Comparison of ENCODE assay signal across 7 cellular contexts in the genomic region with DNA sequence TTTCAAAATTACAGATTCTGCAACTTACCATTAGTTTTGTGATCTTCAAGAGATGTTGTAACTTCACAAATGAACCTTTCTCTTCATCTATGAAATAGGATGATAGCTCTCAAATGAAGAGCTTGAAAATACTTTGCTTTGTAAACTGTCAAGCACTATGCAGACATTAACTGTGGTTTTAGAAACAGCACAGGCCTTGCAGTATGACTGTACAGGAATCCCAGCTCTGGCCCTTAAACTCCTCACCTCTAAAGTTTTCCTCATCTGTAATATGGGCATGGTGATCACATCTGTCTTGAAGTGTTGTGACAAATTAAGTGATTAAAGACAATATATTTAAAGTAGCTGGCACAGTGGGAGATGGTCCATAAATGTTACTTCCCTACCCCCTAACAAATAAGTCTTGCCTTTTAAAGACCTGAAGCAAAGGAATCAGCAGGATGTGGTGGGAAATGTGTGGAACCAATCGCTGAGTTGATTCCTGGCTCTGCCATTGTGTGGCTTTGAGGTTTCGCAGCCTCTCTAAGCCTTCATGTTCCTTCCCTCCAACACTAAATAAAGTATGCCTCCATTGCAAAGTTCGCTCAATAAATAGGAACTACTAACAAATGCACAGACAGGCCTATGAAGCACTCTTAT. TPM values are rescaled to one million over a fixed set of nuclear protein-coding genes. Genes with fewer than 3 reads are reported as not detected.
DNase-seq lines count a peak whose midpoint lies in the region; ATAC-seq and TF ChIP-seq lines count a peak whose summit lies in the region.

No MANE protein-coding gene starts in this region.

- no peaks in the 10 kb centered on the region for H4K20me1 ChIP-seq in GM23248 (ENCODE audit: insufficient read depth)

- TF ChIP-seq CTCF in RWPE1 (conservative IDR thresholded peaks at IDR 0.05; ENCODE audit: low read depth) (no peak), fibroblast of villous mesenchyme (IDR thresholded peaks at IDR 0.05; ENCODE audit: insufficient read depth, low read depth, low read length) (no peak)

- H3K9ac ChIP-seq in GM23248 = peak overlapping the region; percentile 90

- in situ Hi-C loops in GM23248 (cut with MboI) = no loop called here

- H3K4me1 ChIP-seq in GM23248 (ENCODE audit: insufficient read depth) = peaks cover 31% of the 10 kb centered on the region

- CTCF ChIA-PET in RWPE1 (lab: Yijun Ruan, JAX) = interaction anchor here (0.6 to 2.9 kb wide), 4 partner anchors 20 to 424 kb away, joined by 3 to 18 read pairs (median 4); no protein-coding TSS in a partner anchor

- POLR2A ChIA-PET in RWPE1 (lab: Yijun Ruan, JAX; ENCODE audit: low non-redundant PET) = interaction anchor here (1.0 kb wide), 1 partner anchor 12 kb away, joined by 5 read pairs; no protein-coding TSS in a partner anchor

- 71 to 80% methylated on average over 3 of the region's 3 CpGs for WGBS in GM23248 (ENCODE audit: low coverage in 1 of 2, low lambda C conversion rate in 2 of 2, missing lambda C conversion rate in 2 of 2), 2 experiments

- no peaks in the 10 kb centered on the region for H3K79me2 ChIP-seq in GM23248 (ENCODE audit: insufficient read depth)

- H3K27ac ChIP-seq in GM23248 = peak overlapping the region; percentile 97
- peak overlapping the region; percentile 98 for H3K27ac ChIP-seq in RWPE1

- no peaks in the 10 kb centered on the region for H3K9me2 ChIP-seq in GM23248 (ENCODE audit: insufficient read depth)

- H3K4me3 ChIP-seq in GM23248 (peak overlapping the region; percentile 69; the same call in 1 of the 2 replicates), fibroblast of villous mesenchyme (ENCODE audit: low read depth, low read length) (peak overlapping the region; percentile 14)

- ATAC-seq in stimulated activated naive CD8-positive, alpha-beta T cell treated with anti-CD3 and anti-CD28 coated beads, Interleukin-15, Interleukin-2, amounts not matched to agents 100 U/mL and 50 U/mL, for 24 hours = peak; percentile 44
- ATAC-seq in GM19452 (IDR thresholded peaks at IDR 0.05; ENCODE audit: unreplicated experiment) = no peak

- H3F3A ChIP-seq in GM23248 (ENCODE audit: insufficient read depth) = peaks cover 34% of the 10 kb centered on the region

- peak overlapping the region; percentile 87 for H2AFZ ChIP-seq in GM23248

- no peaks in the 10 kb centered on the region for H3K27me3 ChIP-seq in GM23248 (replicated peaks; ENCODE audit: insufficient read depth)

- H3K36me3 ChIP-seq in GM23248 (ENCODE audit: low read depth) = no peaks in the 10 kb centered on the region

- H3K9me3 ChIP-seq in GM23248 (ENCODE audit: low read depth) = no peaks in the 10 kb centered on the region

- DNase-seq in GM23248 (peak; percentile 37), RWPE1 (ENCODE audit: low spot score) (no peak), fibroblast of villous mesenchyme (ENCODE audit: low read depth) (peak; percentile 52), T1000 (lab: John Stamatoyannopoulos, UW) (no peak), NCI-H2196 (lab: John Stamatoyannopoulos, UW; ENCODE audit: unreplicated experiment) (no peak)
- DNase-seq in stimulated activated naive CD8-positive, alpha-beta T cell treated with anti-CD3 and anti-CD28 coated beads, Interleukin-15, Interleukin-2, amounts not matched to agents 100 U/mL and 50 U/mL, for 24 hours = no peak

- peak overlapping the region; percentile 80 for H3K4me2 ChIP-seq in GM23248 (ENCODE audit: unreplicated experiment)

RNA-seq across cellular contexts. Expression of a gene that starts 5.5 kb away (rescaled TPM):
- 379 and 430 TPM in 2 replicates for total RNA-seq in GM23248 (2014; rRNA removed; shearing (Covaris generic))
- 292 and 376 TPM in 2 replicates for polyA plus RNA-seq in GM23248 (2016; fragmentation: Nextera tagmentation; extraction: Ambion mirVana)
- 388 and 503 TPM in 2 replicates for total RNA-seq in fibroblast of villous mesenchyme

Comparison
In these comparisons a context has a peak if more than half of its experiments do, and no peak if none do; other contexts are left out.
1. DNase-seq: peak in GM23248 (single experiment) and fibroblast of villous mesenchyme (single experiment); none in RWPE1 (single experiment), stimulated activated naive CD8-positive, alpha-beta T cell treated with anti-CD3 and anti-CD28 coated beads, Interleukin-15, Interleukin-2, amounts not matched to agents 100 U/mL and 50 U/mL, for 24 hours (single experiment), T1000 (single experiment) and NCI-H2196 (single experiment).